Comparison of ENCODE assay signal across 13 cellular contexts in genomic region chr1:244104309-244105060, GRCh38.
A peak's percentile ranks its signal among the peaks of the same experiment; 100 is the strongest.
DNase-seq lines count a peak whose midpoint lies in the region; ATAC-seq lines count a peak whose summit lies in the region.
"Had no signal": no experiment of that assay in that cellular context is flagged by ENCODE, and none has a peak within 500 bp of the region (broad histone marks: within the 10 kb centered on the region; RNA-seq: fewer than 3 reads in every experiment).

No MANE protein-coding gene starts in this region.

- no peak for ATAC-seq in GM18870 (IDR thresholded peaks at IDR 0.05; ENCODE audit: unreplicated experiment)
- ATAC-seq: HCT116 had no signal

- peak; percentile 94 for DNase-seq in AG08396 (ENCODE audit: low spot score)
- peak; percentile 87 for DNase-seq in HS-27A (ENCODE audit: low read depth)
- peak; percentile 88 for DNase-seq in amniotic epithelial cell (ENCODE audit: low read depth)
- DNase-seq in kidney glomerular epithelial cell (lab: John Stamatoyannopoulos, UW), result peak; percentile 92
- no peak for DNase-seq in stimulated activated CD4-positive, alpha-beta T cell treated with anti-CD3 and anti-CD28 coated beads, Interleukin-4, amount 100 ng/mL, for 24 hours
- no peak for DNase-seq in T-helper 1 cell
- no peak for DNase-seq in DMS153 (lab: John Stamatoyannopoulos, UW)
- DNase-seq: activated CD4-positive, alpha-beta memory T cell treated with anti-CD3 and anti-CD28 coated beads, Interleukin-2, amount 10 ng/mL, durations not matched to agents 7 days and 5 days; NCI-H1694; SIG-M5; stimulated activated CD4-positive, alpha-beta T cell treated with anti-CD3 and anti-CD28 coated beads, Interleukin-1b, Interleukin-23, amount 100 ng/mL, for 48 hours had no signal

Comparison
In these comparisons a context has a peak if more than half of its experiments do, and no peak if none do; other contexts are left out.
1. DNase-seq: peak in AG08396 (single experiment), HS-27A (single experiment), amniotic epithelial cell (single experiment) and kidney glomerular epithelial cell (single experiment); none in stimulated activated CD4-positive, alpha-beta T cell treated with anti-CD3 and anti-CD28 coated beads, Interleukin-4, amount 100 ng/mL, for 24 hours (single experiment), T-helper 1 cell (0 of 5) and DMS153 (single experiment).